In genomic region chr5:154940772-154941620, GRCh38 we compare ENCODE assay signal across 1 cellular context.
TF ChIP-seq lines count a peak whose summit lies in the region.

TSS of gene MRPL22 (plus strand) at chr5:154941073. CDS start at chr5:154941111, 38 bp downstream.

TF ChIP-seq in WTC11, 78 proteins besides CTCF, POLR2A, EP300 and RAD21 (continued from another document and continues in another):
- TF ChIP-seq FOXP4 (CRISPR knock-in tag; IDR thresholded peaks at IDR 0.05) = no peak
- no peak for TF ChIP-seq ZNF281 (CRISPR knock-in tag; IDR thresholded peaks at IDR 0.05)
- no peak for TF ChIP-seq ATF3 (CRISPR knock-in tag; conservative IDR thresholded peaks at IDR 0.05)
- TF ChIP-seq E2F4 (CRISPR knock-in tag; IDR thresholded peaks at IDR 0.05; ENCODE audit: borderline replicate concordance, low read depth) = no peak
- TF ChIP-seq PRRX2 (CRISPR knock-in tag; IDR thresholded peaks at IDR 0.05) = no peak
- peak; percentile 64; the same call in 1 of the 2 replicates for TF ChIP-seq FOXP1 (CRISPR knock-in tag; IDR thresholded peaks at IDR 0.05; ENCODE audit: borderline replicate concordance)
- TF ChIP-seq NR2C2 (CRISPR knock-in tag; IDR thresholded peaks at IDR 0.05) = no peak
- TF ChIP-seq GTF2I (CRISPR knock-in tag; conservative IDR thresholded peaks at IDR 0.05) = no peak
- TF ChIP-seq NFE2L1 (CRISPR knock-in tag; IDR thresholded peaks at IDR 0.05) = peak; percentile 42; the same call in 1 of the 2 replicates
- no peak for TF ChIP-seq ZBTB43 (CRISPR knock-in tag; IDR thresholded peaks at IDR 0.05)
- TF ChIP-seq MAX (CRISPR knock-in tag; IDR thresholded peaks at IDR 0.05) = peak; percentile 58; the same call in 1 of the 2 replicates
- TF ChIP-seq E2F1 (CRISPR knock-in tag; IDR thresholded peaks at IDR 0.05) = no peak
- no peak for TF ChIP-seq ZNF317 (CRISPR knock-in tag; IDR thresholded peaks at IDR 0.05; ENCODE audit: borderline replicate concordance, low read depth)
- 0 out of 2 replicates have a peak, but pooled peaks have one; percentile 41 for TF ChIP-seq TEAD1 (CRISPR knock-in tag; IDR thresholded peaks at IDR 0.05)
- TF ChIP-seq USF1 (CRISPR knock-in tag; IDR thresholded peaks at IDR 0.05) = no peak
- no peak for TF ChIP-seq NR1H2 (CRISPR knock-in tag; IDR thresholded peaks at IDR 0.05)
- no peak for TF ChIP-seq USF2 (CRISPR knock-in tag; IDR thresholded peaks at IDR 0.05)
- TF ChIP-seq CBFB (CRISPR knock-in tag; IDR thresholded peaks at IDR 0.05; ENCODE audit: low read depth) = no peak
- TF ChIP-seq OVOL2 (CRISPR knock-in tag; IDR thresholded peaks at IDR 0.05; ENCODE audit: borderline replicate concordance) = no peak
- TF ChIP-seq MXD4 (CRISPR knock-in tag; IDR thresholded peaks at IDR 0.05; ENCODE audit: borderline replicate concordance) = no peak
- no peak for TF ChIP-seq ZNF532 (CRISPR knock-in tag; IDR thresholded peaks at IDR 0.05; ENCODE audit: borderline replicate concordance)
- TF ChIP-seq ZNF425 (CRISPR knock-in tag; conservative IDR thresholded peaks at IDR 0.05) = no peak
- TF ChIP-seq TCF7 (CRISPR knock-in tag; IDR thresholded peaks at IDR 0.05; ENCODE audit: low read depth) = no peak
- TF ChIP-seq HMGA2 (CRISPR knock-in tag; IDR thresholded peaks at IDR 0.05) = no peak
- TF ChIP-seq NFYB (CRISPR knock-in tag; conservative IDR thresholded peaks at IDR 0.05; ENCODE audit: low read depth) = no peak
- no peak for TF ChIP-seq FOXJ3 (CRISPR knock-in tag; IDR thresholded peaks at IDR 0.05; ENCODE audit: borderline replicate concordance)
- TF ChIP-seq STAT6 (CRISPR knock-in tag; conservative IDR thresholded peaks at IDR 0.05; ENCODE audit: low read depth) = no peak
- no peak for TF ChIP-seq RELA (CRISPR knock-in tag; IDR thresholded peaks at IDR 0.05; ENCODE audit: borderline replicate concordance)
- no peak for TF ChIP-seq ZNF671 (CRISPR knock-in tag; IDR thresholded peaks at IDR 0.05)
- TF ChIP-seq IRF1 (CRISPR knock-in tag; IDR thresholded peaks at IDR 0.05) = no peak
- TF ChIP-seq ZSCAN18 (CRISPR knock-in tag; IDR thresholded peaks at IDR 0.05) = no peak
